In the genomic region with DNA sequence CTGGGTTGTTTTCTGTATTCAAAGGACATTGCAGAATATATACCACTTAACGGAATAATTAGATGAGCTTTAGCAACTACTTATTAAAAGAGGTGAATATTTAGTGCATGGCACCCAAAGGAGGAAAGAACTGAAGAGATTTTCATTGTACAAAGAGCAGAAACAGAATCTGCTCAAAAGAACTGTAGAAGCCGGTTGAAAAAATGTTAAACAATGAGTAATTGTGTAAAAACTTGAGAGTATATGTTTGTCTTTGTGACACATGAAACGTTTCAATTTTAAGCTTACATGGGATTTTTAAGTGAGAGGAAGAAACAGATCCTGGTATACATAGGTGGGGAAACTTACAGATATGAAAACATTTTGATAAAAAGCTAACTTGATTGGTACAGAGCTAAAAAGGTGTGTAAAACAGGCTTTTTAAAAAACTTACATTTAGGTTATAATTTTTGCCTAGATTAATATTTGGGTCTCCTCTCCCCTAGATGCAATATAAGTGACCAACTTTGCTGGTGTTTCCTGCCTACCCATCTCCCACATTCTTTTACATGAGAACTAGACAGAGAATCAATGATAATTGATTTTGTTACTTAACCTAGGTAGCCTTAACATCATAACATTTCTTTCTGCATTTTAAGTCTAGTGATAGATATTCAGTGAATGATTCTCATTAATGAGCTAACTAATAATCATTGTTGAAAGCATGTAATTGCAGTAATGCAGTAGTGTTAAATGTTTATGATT, we compare ENCODE assay signal across 17 cellular contexts. TPM values are rescaled to one million over a fixed set of nuclear protein-coding genes. Genes with fewer than 3 reads are reported as not detected.
DNase-seq lines count a peak whose midpoint lies in the region; ATAC-seq and TF ChIP-seq lines count a peak whose summit lies in the region.
"Had no signal": no experiment of that assay in that cellular context is flagged by ENCODE, and none has a peak within 500 bp of the region (broad histone marks: within the 10 kb centered on the region; RNA-seq: fewer than 3 reads in every experiment).

No MANE protein-coding gene starts in this region.

- H3K79me2 ChIP-seq in SK-N-SH (ENCODE audit: insufficient read depth): peaks cover 96% of the 10 kb centered on the region

- no peaks in the 10 kb centered on the region for H3K9me3 Mint-ChIP-seq in activated naive CD4-positive, alpha-beta T cell treated with anti-CD3 and anti-CD28 coated beads, Interleukin-2, amount 50 U/mL, for 24 hours
- no peaks in the 10 kb centered on the region for H3K9me3 Mint-ChIP-seq in type B pancreatic cell
- H3K9me3 Mint-ChIP-seq: activated CD4-positive, alpha-beta T cell treated with anti-CD3 and anti-CD28 coated beads, Interleukin-2, amount 10 ng/mL, durations not matched to agents 7 days and 5 days; activated naive CD8-positive, alpha-beta T cell treated with anti-CD3 and anti-CD28 coated beads, Interleukin-2, amount 50 U/mL, for 24 hours; activated T-cell treated with anti-CD3 and anti-CD28 coated beads, Interleukin-2, amount 50 U/mL, for 24 hours; natural killer cell treated with Interleukin-12 subunit alpha and Interleukin-12 subunit beta and Interleukin-15 and Interleukin-18, amount 100 ng/mL, for 72 hours had no signal

- TF ChIP-seq RAD21 in SK-N-SH (IDR thresholded peaks at IDR 0.05; ENCODE audit: low read length): no peak

- H3K9me3 ChIP-seq in SK-N-SH: no peaks in the 10 kb centered on the region
- no peaks in the 10 kb centered on the region for H3K9me3 ChIP-seq in gastroesophageal sphincter
- H3K9me3 ChIP-seq: heart right ventricle, sigmoid colon had no signal

- ATAC-seq in gastroesophageal sphincter: no peak
- ATAC-seq: activated naive CD8-positive, alpha-beta T cell treated with anti-CD3 and anti-CD28 coated beads, Interleukin-2, amount 50 U/mL, for 24 hours; heart right ventricle; natural killer cell treated with Interleukin-12 subunit alpha and Interleukin-12 subunit beta and Interleukin-15 and Interleukin-18, amount 100 ng/mL, for 72 hours had no signal

- peak overlapping the region; percentile 62 for H3K4me2 ChIP-seq in SK-N-SH

- peak overlapping the region; percentile 2 for H3K27ac Mint-ChIP-seq in activated naive CD4-positive, alpha-beta T cell treated with anti-CD3 and anti-CD28 coated beads, Interleukin-2, amount 50 U/mL, for 24 hours
- H3K27ac Mint-ChIP-seq in type B pancreatic cell: peak overlapping the region; percentile 26
- H3K27ac Mint-ChIP-seq: activated CD4-positive, alpha-beta T cell treated with anti-CD3 and anti-CD28 coated beads, Interleukin-2, amount 10 ng/mL, durations not matched to agents 7 days and 5 days; activated naive CD8-positive, alpha-beta T cell treated with anti-CD3 and anti-CD28 coated beads, Interleukin-2, amount 50 U/mL, for 24 hours; activated T-cell treated with anti-CD3 and anti-CD28 coated beads, Interleukin-2, amount 50 U/mL, for 24 hours; natural killer cell treated with Interleukin-12 subunit alpha and Interleukin-12 subunit beta and Interleukin-15 and Interleukin-18, amount 100 ng/mL, for 72 hours had no signal

- H3K4me1 Mint-ChIP-seq in activated naive CD4-positive, alpha-beta T cell treated with anti-CD3 and anti-CD28 coated beads, Interleukin-2, amount 50 U/mL, for 24 hours: peaks cover 55% of the 10 kb centered on the region
- peaks cover 29% of the 10 kb centered on the region for H3K4me1 Mint-ChIP-seq in type B pancreatic cell (ENCODE audit: unreplicated experiment)

- H3K27ac ChIP-seq in SK-N-SH (ENCODE audit: low read depth in 2 of 2, low read length in 1 of 2) (peak overlapping the region in 1 of 2 experiments; percentile 68; a peak in 2 of 4 replicates), gastroesophageal sphincter (no peak overlapping the region)
- H3K27ac ChIP-seq: heart right ventricle, sigmoid colon had no signal

- H3K36me3 ChIP-seq in SK-N-SH (replicated peaks in 1 of 2; ENCODE audit: control insufficient read depth in 1 of 2, insufficient read depth in 2 of 2, low read length in 1 of 2): peaks cover 8 to 31% of the 10 kb centered on the region in 2 experiments
- H3K36me3 ChIP-seq in gastroesophageal sphincter: peaks cover 0 to 35% of the 10 kb centered on the region in 2 donors

- no peak overlapping the region for H3K4me3 Mint-ChIP-seq in activated naive CD4-positive, alpha-beta T cell treated with anti-CD3 and anti-CD28 coated beads, Interleukin-2, amount 50 U/mL, for 24 hours
- H3K4me3 Mint-ChIP-seq in type B pancreatic cell: peak overlapping the region; percentile 30
- H3K4me3 Mint-ChIP-seq: activated CD4-positive, alpha-beta T cell treated with anti-CD3 and anti-CD28 coated beads, Interleukin-2, amount 10 ng/mL, durations not matched to agents 7 days and 5 days; activated naive CD8-positive, alpha-beta T cell treated with anti-CD3 and anti-CD28 coated beads, Interleukin-2, amount 50 U/mL, for 24 hours; activated T-cell treated with anti-CD3 and anti-CD28 coated beads, Interleukin-2, amount 50 U/mL, for 24 hours; natural killer cell treated with Interleukin-12 subunit alpha and Interleukin-12 subunit beta and Interleukin-15 and Interleukin-18, amount 100 ng/mL, for 72 hours had no signal

- peaks cover 20% of the 10 kb centered on the region for H3F3A ChIP-seq in SK-N-SH (replicated peaks; ENCODE audit: insufficient read depth)

- no peak for TF ChIP-seq POLR2A in gastroesophageal sphincter (IDR thresholded peaks at IDR 0.05)
- no peak for TF ChIP-seq POLR2A in erythroblast (IDR thresholded peaks at IDR 0.05; ENCODE audit: low read length)

- TF ChIP-seq EP300 in SK-N-SH (IDR thresholded peaks at IDR 0.05; ENCODE audit: borderline replicate concordance in 1 of 2, low read depth in 1 of 2, low read length in 1 of 2) (no peak), gastroesophageal sphincter (IDR thresholded peaks at IDR 0.05) (no peak)

- H3K27me3 ChIP-seq in SK-N-SH (ENCODE audit: insufficient read depth) (no peaks in the 10 kb centered on the region), gastroesophageal sphincter (no peaks in the 10 kb centered on the region)
- H3K27me3 ChIP-seq: heart right ventricle, sigmoid colon had no signal

- no peak overlapping the region for H2AFZ ChIP-seq in SK-N-SH (ENCODE audit: low read depth)

- H3K27me3 Mint-ChIP-seq in activated naive CD4-positive, alpha-beta T cell treated with anti-CD3 and anti-CD28 coated beads, Interleukin-2, amount 50 U/mL, for 24 hours: no peaks in the 10 kb centered on the region
- H3K27me3 Mint-ChIP-seq in type B pancreatic cell: no peaks in the 10 kb centered on the region
- H3K27me3 Mint-ChIP-seq: activated CD4-positive, alpha-beta T cell treated with anti-CD3 and anti-CD28 coated beads, Interleukin-2, amount 10 ng/mL, durations not matched to agents 7 days and 5 days; activated naive CD8-positive, alpha-beta T cell treated with anti-CD3 and anti-CD28 coated beads, Interleukin-2, amount 50 U/mL, for 24 hours; activated T-cell treated with anti-CD3 and anti-CD28 coated beads, Interleukin-2, amount 50 U/mL, for 24 hours; natural killer cell treated with Interleukin-12 subunit alpha and Interleukin-12 subunit beta and Interleukin-15 and Interleukin-18, amount 100 ng/mL, for 72 hours had no signal

- CTCF ChIA-PET in SK-N-SH (lab: Yijun Ruan, JAX): interaction anchor here (1.7 kb wide), 1 partner anchor 24 kb away, joined by 10 read pairs; no protein-coding TSS in a partner anchor

- TF ChIP-seq CTCF in SK-N-SH (IDR thresholded peaks at IDR 0.05): no peak
- TF ChIP-seq CTCF in type B pancreatic cell (conservative IDR thresholded peaks at IDR 0.05): no peak
- no peak for TF ChIP-seq CTCF in gastroesophageal sphincter (IDR thresholded peaks at IDR 0.05)

- H3K4me1 ChIP-seq in SK-N-SH (ENCODE audit: control insufficient read depth in 1 of 2, insufficient read depth in 2 of 2, low read depth in 1 of 2, low read length in 1 of 2) (peaks cover 4 to 29% of the 10 kb centered on the region in 2 experiments), gastroesophageal sphincter (peaks cover under 1 to 51% (median 11%) of the 10 kb centered on the region in 3 donors)

- H3K36me3 Mint-ChIP-seq in activated naive CD4-positive, alpha-beta T cell treated with anti-CD3 and anti-CD28 coated beads, Interleukin-2, amount 50 U/mL, for 24 hours: peaks cover 5% of the 10 kb centered on the region
- peaks cover 41% of the 10 kb centered on the region for H3K36me3 Mint-ChIP-seq in type B pancreatic cell
- H3K36me3 Mint-ChIP-seq: natural killer cell treated with Interleukin-12 subunit alpha and Interleukin-12 subunit beta and Interleukin-15 and Interleukin-18, amount 100 ng/mL, for 72 hours had no signal

- no peak overlapping the region; the same call in 1 of the 2 replicates for H3K9ac ChIP-seq in SK-N-SH

- peak overlapping the region in 1 of 2 experiments; percentile 38; a peak in 2 of 4 replicates for H3K4me3 ChIP-seq in SK-N-SH (ENCODE audit: low read depth in 2 of 2, low read length in 1 of 2)
- H3K4me3 ChIP-seq in gastroesophageal sphincter: no peak overlapping the region
- H3K4me3 ChIP-seq: heart right ventricle, sigmoid colon had no signal

- no peak for DNase-seq in activated naive CD4-positive, alpha-beta T cell treated with anti-CD3 and anti-CD28 coated beads, Interleukin-2, amount 50 U/mL, for 16 hours
- DNase-seq in SK-N-SH (no peak), hepatic stellate cell (ENCODE audit: low spot score) (peak; percentile 25), type B pancreatic cell (ENCODE audit: extremely low spot score, unreplicated experiment) (no peak), NOMO-1 treated with dmso at 0.1 percent for 144 hours (lab: John Stamatoyannopoulos, UW; ENCODE audit: unreplicated experiment) (no peak), erythroblast (lab: John Stamatoyannopoulos, UW) (no peak)
- DNase-seq: activated CD4-positive, alpha-beta T cell treated with anti-CD3 and anti-CD28 coated beads, Interleukin-2, amount 10 ng/mL, durations not matched to agents 7 days and 5 days; activated naive CD8-positive, alpha-beta T cell treated with anti-CD3 and anti-CD28 coated beads, Interleukin-2, amount 50 U/mL, for 24 hours; activated T-cell treated with anti-CD3 and anti-CD28 coated beads, Interleukin-2, amount 50 U/mL, for 24 hours; heart right ventricle; NCI-H2029 treated with DMSO at 0.1 percent for 48 hours; NCI-H69; sigmoid colon; stimulated activated naive CD4-positive, alpha-beta T cell had no signal

- POLR2A ChIA-PET in SK-N-SH (lab: Yijun Ruan, JAX): no interaction called here

- H3K9me2 ChIP-seq in SK-N-SH: no peaks in the 10 kb centered on the region

- peaks cover 51% of the 10 kb centered on the region for H4K20me1 ChIP-seq in SK-N-SH (ENCODE audit: insufficient read depth)

- WGBS in SK-N-SH (ENCODE audit: low lambda C conversion rate): 38% methylated on average over 3 of the region's 3 CpGs
- 5 to 48% methylated on average over 2 to 3 of the region's 3 CpGs for WGBS in gastroesophageal sphincter (ENCODE audit: low coverage in 1 of 2), 2 donors

RNA-seq across cellular contexts. Expression of a gene that starts 6.8 kb away (rescaled TPM):
- 4.9 and 6.6 TPM in 2 replicates for polyA plus RNA-seq in SK-N-SH (2012; rRNA removed)
- 6.1 and 8.5 TPM in 2 replicates for polyA plus RNA-seq in SK-N-SH (2012; cell fraction: cytosol; rRNA removed)
- 6.2 and 19.5 TPM in 2 replicates for polyA plus RNA-seq in SK-N-SH (2012; cell fraction: nucleus; rRNA removed)
- total RNA-seq in type B pancreatic cell (ENCODE audit: low replicate concordance) (34.9 and 38.0 TPM in 2 replicates), gastroesophageal sphincter (10 to 100 TPM in 3 of 4 donors, 1 to 10 TPM in 1; 8.3 to 12.1 (median 11.1) TPM)

RNA-seq across cellular contexts. Expression of a gene that starts 14.6 kb away (rescaled TPM):
- polyA plus RNA-seq in SK-N-SH (2012; rRNA removed): 5.3 and 7.8 TPM in 2 replicates
- polyA plus RNA-seq in SK-N-SH (2012; cell fraction: cytosol; rRNA removed): 5.7 and 6.6 TPM in 2 replicates
- 8.7 and 16.3 TPM in 2 replicates for polyA plus RNA-seq in SK-N-SH (2012; cell fraction: nucleus; rRNA removed)
- 10.6 and 14.3 TPM in 2 replicates for total RNA-seq in type B pancreatic cell (ENCODE audit: low replicate concordance)
- total RNA-seq in gastroesophageal sphincter: 10 to 100 TPM in 1 of 4 donors, 1 to 10 TPM in 3; 5.9 to 16.7 (median 7.1) TPM
